In the genomic region with DNA sequence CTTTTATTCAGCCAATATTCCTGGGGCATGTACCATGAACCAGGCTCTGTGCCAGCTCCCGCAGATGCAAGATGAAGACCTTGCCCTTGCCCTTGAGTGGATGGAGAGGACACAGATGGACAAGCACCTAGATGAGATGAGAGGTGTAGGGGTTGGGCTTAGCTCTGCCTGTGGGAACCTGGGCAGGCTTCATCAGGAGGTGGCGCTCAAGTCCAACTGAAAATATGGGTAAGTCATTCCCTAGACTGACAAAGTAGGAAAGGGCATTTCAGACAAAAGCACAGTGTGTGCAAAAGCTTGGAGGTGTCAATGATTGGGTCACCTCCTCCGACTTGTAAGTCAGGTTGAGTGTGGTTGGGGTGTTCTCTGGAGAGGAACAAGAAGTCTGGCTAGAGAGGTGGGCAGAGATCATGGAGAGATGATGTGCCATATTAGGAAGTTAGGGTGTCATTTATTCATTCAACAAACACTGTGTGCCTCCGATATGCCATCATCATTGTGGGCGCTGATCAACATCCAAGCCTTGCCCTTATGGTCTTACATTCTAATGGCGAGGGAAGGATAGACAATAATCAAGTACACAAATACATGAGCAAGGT, we compare ENCODE assay signal across 8 cellular contexts.
DNase-seq lines count a peak whose midpoint lies in the region; ATAC-seq and TF ChIP-seq lines count a peak whose summit lies in the region.

No MANE protein-coding gene starts in this region.

- intact Hi-C loops in Calu3 (cut with micrococcal nuclease; ENCODE audit: unreplicated experiment) = loop anchor here (1.0 to 5.0 kb wide), 4 partner anchors 66 to 327 kb away; a partner anchor contains a TSS

- BruUV-seq in Calu3 (replicated peaks; lab: Mats Ljungman, UMichigan) = no TSS peak

- ATAC-seq in stimulated activated naive CD8-positive, alpha-beta T cell treated with anti-CD3 and anti-CD28 coated beads, Interleukin-15, amount 100 ng/mL, for 72 hours = peak; percentile 59
- no peak for ATAC-seq in HG03378 (IDR thresholded peaks at IDR 0.05; ENCODE audit: unreplicated experiment)
- ATAC-seq in HG02623 (IDR thresholded peaks at IDR 0.05; ENCODE audit: unreplicated experiment) = no peak

- CTCF ChIA-PET in Calu3 (lab: Charles Lee) = interaction anchor here (0.6 to 3.8 kb wide), 8 partner anchors 17 to 351 kb away, joined by 3 to 21 read pairs (median 4); a partner anchor contains a TSS

- DNase-seq in Calu3 (peak; percentile 74), HFF-Myc (ENCODE audit: extremely low read depth, low read depth) (no peak), NCI-H510A treated with DMSO at 0.1 percent for 48 hours (lab: John Stamatoyannopoulos, UW) (peak; percentile 77), astrocyte of the cerebellum (ENCODE audit: low read depth) (peak; percentile 48), iPS DF 4.7 (ENCODE audit: extremely low read depth, low spot score) (peak; percentile 56)
- DNase-seq in stimulated activated naive CD8-positive, alpha-beta T cell treated with anti-CD3 and anti-CD28 coated beads, Interleukin-15, amount 100 ng/mL, for 72 hours = no peak

- no peaks in the 10 kb centered on the region for H3K9me3 Mint-ChIP-seq in Calu3 (ENCODE audit: low read depth, unreplicated experiment)
- H3K9me3 Mint-ChIP-seq in stimulated activated naive CD8-positive, alpha-beta T cell treated with anti-CD3 and anti-CD28 coated beads, Interleukin-15, amount 100 ng/mL, for 72 hours = no peaks in the 10 kb centered on the region

- H3K36me3 Mint-ChIP-seq in Calu3 (ENCODE audit: insufficient read depth, unreplicated experiment) = peaks cover 5% of the 10 kb centered on the region

- H3K4me3 Mint-ChIP-seq in Calu3 (ENCODE audit: low read depth, unreplicated experiment) = no peak overlapping the region
- H3K4me3 Mint-ChIP-seq in stimulated activated naive CD8-positive, alpha-beta T cell treated with anti-CD3 and anti-CD28 coated beads, Interleukin-15, amount 100 ng/mL, for 72 hours = no peak overlapping the region

- peak; percentile 53 for TF ChIP-seq CTCF in Calu3 (IDR thresholded peaks at IDR 0.05; ENCODE audit: unreplicated experiment)
- peak; percentile 80 for TF ChIP-seq CTCF in HFF-Myc (IDR thresholded peaks at IDR 0.05; ENCODE audit: low read depth, low read length, missing control alignments)
- TF ChIP-seq CTCF in astrocyte of the cerebellum (IDR thresholded peaks at IDR 0.05; ENCODE audit: low read depth, low read length, missing control alignments) = peak; percentile 90

- no peak overlapping the region for H3K4me3 ChIP-seq in HFF-Myc (replicated peaks; ENCODE audit: low read depth, low read length)
- H3K4me3 ChIP-seq in astrocyte of the cerebellum (ENCODE audit: low read depth, low read length) = no peak overlapping the region

- in situ Hi-C loops in astrocyte of the cerebellum (cut with HindIII; ENCODE audit: low sequenced_read_pairs) = loop anchor here (5.0 kb wide), 1 partner anchor 331 kb away; no protein-coding TSS in a partner anchor

- no peaks in the 10 kb centered on the region for H3K27me3 Mint-ChIP-seq in Calu3 (ENCODE audit: unreplicated experiment)
- H3K27me3 Mint-ChIP-seq in stimulated activated naive CD8-positive, alpha-beta T cell treated with anti-CD3 and anti-CD28 coated beads, Interleukin-15, amount 100 ng/mL, for 72 hours = no peaks in the 10 kb centered on the region

- peak overlapping the region; percentile 23 for H3K27ac Mint-ChIP-seq in Calu3 (ENCODE audit: unreplicated experiment)
- no peak overlapping the region for H3K27ac Mint-ChIP-seq in stimulated activated naive CD8-positive, alpha-beta T cell treated with anti-CD3 and anti-CD28 coated beads, Interleukin-15, amount 100 ng/mL, for 72 hours

- peaks cover 27% of the 10 kb centered on the region for H3K4me1 Mint-ChIP-seq in Calu3 (ENCODE audit: low read depth, unreplicated experiment)
- H3K4me1 Mint-ChIP-seq in stimulated activated naive CD8-positive, alpha-beta T cell treated with anti-CD3 and anti-CD28 coated beads, Interleukin-15, amount 100 ng/mL, for 72 hours = no peaks in the 10 kb centered on the region

Comparison
In these comparisons a context has a peak if more than half of its experiments do, and no peak if none do; other contexts are left out.
1. DNase-seq: peak in Calu3 (single experiment), NCI-H510A treated with DMSO at 0.1 percent for 48 hours (single experiment), astrocyte of the cerebellum (single experiment) and iPS DF 4.7 (single experiment); none in HFF-Myc (single experiment) and stimulated activated naive CD8-positive, alpha-beta T cell treated with anti-CD3 and anti-CD28 coated beads, Interleukin-15, amount 100 ng/mL, for 72 hours (0 of 2).
2. Peak in every context shown above with its lines, with median percentiles within 50 percentile points of each other: CTCF ChIP-seq.